ENCODE assay signal across 12 cellular contexts in genomic region chr2:174776223-174776622, GRCh38. TPM values are rescaled to one million over a fixed set of nuclear protein-coding genes. Genes with fewer than 3 reads are reported as not detected.
DNase-seq lines count a peak whose midpoint lies in the region; ATAC-seq, FAIRE-seq and TF ChIP-seq lines count a peak whose summit lies in the region.
"Had no signal": no experiment of that assay in that cellular context is flagged by ENCODE, and none has a peak within 500 bp of the region (broad histone marks: within the 10 kb centered on the region; RNA-seq: fewer than 3 reads in every experiment).

No MANE protein-coding gene starts in this region.

- no peak overlapping the region for H3K4me3 Mint-ChIP-seq in Calu3 (ENCODE audit: low read depth, unreplicated experiment)
- H3K4me3 Mint-ChIP-seq: dendritic cell treated with granulocyte-macrophage colony-stimulating factor and Interleukin-4, amounts not matched to agents 40 ng/mL and 50 ng/mL, for 4 days had no signal

- peaks cover 12% of the 10 kb centered on the region for H3K4me1 Mint-ChIP-seq in Calu3 (ENCODE audit: low read depth, unreplicated experiment)

- no peak overlapping the region for H3K4me3 ChIP-seq in AG09309 (ENCODE audit: control insufficient read depth, low read depth, low read length)
- H3K4me3 ChIP-seq in SU-DHL-6 (ENCODE audit: insufficient read depth, low read length, poor library complexity, severe bottlenecking) = no peak overlapping the region
- no peak overlapping the region for H3K4me3 ChIP-seq in fibroblast of the aortic adventitia (ENCODE audit: low read depth, low read length)

- H3K4me2 ChIP-seq in SU-DHL-6 (ENCODE audit: low read depth, low read length, poor library complexity, severe bottlenecking) = no peak overlapping the region

- H3K27ac ChIP-seq in SU-DHL-6 (ENCODE audit: low read depth, low read length) = no peak overlapping the region
- H3K27ac ChIP-seq: parathyroid adenoma had no signal

- BruUV-seq in Calu3 (replicated peaks; lab: Mats Ljungman, UMichigan) = no TSS peak

- TF ChIP-seq CTCF in AG09309 (IDR thresholded peaks at IDR 0.05; ENCODE audit: control insufficient read depth, insufficient read depth, low read depth, low read length, missing control alignments) (peak; percentile 38), GM10266 (IDR thresholded peaks at IDR 0.05; ENCODE audit: control insufficient read depth, insufficient read depth, low read depth, missing control alignments) (peak; percentile 34), SU-DHL-6 (IDR thresholded peaks at IDR 0.05; ENCODE audit: insufficient read depth, low read length, poor library complexity, severe bottlenecking) (peak; percentile 36), fibroblast of the aortic adventitia (IDR thresholded peaks at IDR 0.05; ENCODE audit: insufficient read depth, low read length) (peak; percentile 28), Calu3 (IDR thresholded peaks at IDR 0.05; ENCODE audit: unreplicated experiment) (no peak)

- intact Hi-C loops in Calu3 (cut with micrococcal nuclease; ENCODE audit: unreplicated experiment) = no loop called here

- H3K79me2 ChIP-seq in SU-DHL-6 (ENCODE audit: insufficient read depth, low read length) = no peaks in the 10 kb centered on the region
- H3K79me2 ChIP-seq: parathyroid adenoma had no signal

- no peaks in the 10 kb centered on the region for H3K36me3 Mint-ChIP-seq in Calu3 (ENCODE audit: insufficient read depth, unreplicated experiment)

- no peak overlapping the region for H2AFZ ChIP-seq in SU-DHL-6 (ENCODE audit: low read depth, low read length, severe bottlenecking)

- no peaks in the 10 kb centered on the region for H3F3A ChIP-seq in SU-DHL-6 (ENCODE audit: insufficient read depth)

- CTCF ChIA-PET in Calu3 (lab: Charles Lee) = interaction anchor here (1.5 kb wide), 1 partner anchor 106 kb away, joined by 3 read pairs; no protein-coding TSS in a partner anchor

- H3K27me3 Mint-ChIP-seq in Calu3 (ENCODE audit: unreplicated experiment) = peaks cover 8% of the 10 kb centered on the region

- DNase-seq in AG09309 (ENCODE audit: low read depth) (no peak), GM10266 (ENCODE audit: extremely low spot score) (no peak), fibroblast of the aortic adventitia (ENCODE audit: low read depth) (no peak), Calu3 (no peak), AG08396 (ENCODE audit: low spot score) (no peak), urothelium cell line (ENCODE audit: low spot score) (no peak)
- DNase-seq: NCI-H510A treated with DMSO at 0.1 percent for 48 hours, T-helper 2 cell had no signal

- H3K9me3 ChIP-seq in SU-DHL-6 (ENCODE audit: insufficient read depth, low read length) = no peaks in the 10 kb centered on the region

- no peaks in the 10 kb centered on the region for H3K36me3 ChIP-seq in SU-DHL-6 (ENCODE audit: low read length)

- no peaks in the 10 kb centered on the region for H3K9me2 ChIP-seq in SU-DHL-6 (replicated peaks; ENCODE audit: insufficient read depth, low read length)

- H3K27me3 ChIP-seq in SU-DHL-6 (ENCODE audit: low read length) = no peaks in the 10 kb centered on the region

- no peak overlapping the region for H3K27ac Mint-ChIP-seq in Calu3 (ENCODE audit: unreplicated experiment)
- H3K27ac Mint-ChIP-seq: dendritic cell treated with granulocyte-macrophage colony-stimulating factor and Interleukin-4, amounts not matched to agents 40 ng/mL and 50 ng/mL, for 4 days had no signal

- no peaks in the 10 kb centered on the region for H4K20me1 ChIP-seq in SU-DHL-6 (ENCODE audit: low read depth, low read length)

- no peak for FAIRE-seq in urothelium cell line (lab: Jason Lieb, UNC)

- H3K9me3 Mint-ChIP-seq in Calu3 (ENCODE audit: low read depth, unreplicated experiment) = no peaks in the 10 kb centered on the region
- H3K9me3 Mint-ChIP-seq: dendritic cell treated with granulocyte-macrophage colony-stimulating factor and Interleukin-4, amounts not matched to agents 40 ng/mL and 50 ng/mL, for 4 days had no signal

- no peak overlapping the region for H3K9ac ChIP-seq in SU-DHL-6 (ENCODE audit: low read length)
- H3K9ac ChIP-seq: parathyroid adenoma had no signal

- no peak for ATAC-seq in HG02938 (IDR thresholded peaks at IDR 0.05; ENCODE audit: unreplicated experiment)

RNA-seq across cellular contexts. Expression of gene CHRNA1, which starts 12.0 kb away (rescaled TPM):
- total RNA-seq in fibroblast of the aortic adventitia (ENCODE audit: low replicate concordance) (not detected in 2 replicates), Calu3 (2022) (not detected in 2 replicates)
